ENCODE assay signal across 9 cellular contexts in genomic region chr3:32419766-32420137, GRCh38. TPM values are rescaled to one million over a fixed set of nuclear protein-coding genes. Genes with fewer than 3 reads are reported as not detected.
DNase-seq lines count a peak whose midpoint lies in the region; ATAC-seq, FAIRE-seq and TF ChIP-seq lines count a peak whose summit lies in the region.
"Had no signal": no experiment of that assay in that cellular context is flagged by ENCODE, and none has a peak within 500 bp of the region (broad histone marks: within the 10 kb centered on the region; RNA-seq: fewer than 3 reads in every experiment).

No MANE protein-coding gene starts in this region.

- TF ChIP-seq POLR2A in sigmoid colon (IDR thresholded peaks at IDR 0.05), result no peak

- H3K27me3 ChIP-seq in ectodermal cell (ENCODE audit: control insufficient read depth, insufficient read depth, low read length, poor library complexity, severe bottlenecking) (no peaks in the 10 kb centered on the region), sigmoid colon (no peaks in the 10 kb centered on the region)

- POLR2A ChIA-PET in OCI-LY7 (lab: Charles Lee), result interaction anchor here (0.6 to 7.1 kb wide), 6 partner anchors 10 to 80 kb away, joined by 3 to 88 read pairs (median 4); no protein-coding TSS in a partner anchor

- no TSS peak for BruUV-seq in OCI-LY7 (replicated peaks; lab: Mats Ljungman, UMichigan)

- no peaks in the 10 kb centered on the region for H3K9me2 ChIP-seq in OCI-LY7 (ENCODE audit: insufficient read depth, low read length)

- no peak for TF ChIP-seq EP300 in sigmoid colon (IDR thresholded peaks at IDR 0.05)

- 96 to 97% methylated on average over 2 of the region's 2 CpGs for WGBS in ectodermal cell, 2 experiments
- WGBS in sigmoid colon, 2 donors, result 69 to 91% methylated on average over 2 of the region's 2 CpGs

- CTCF ChIA-PET in OCI-LY7 (lab: Charles Lee; ENCODE audit: unreplicated experiment), result interaction anchor here (1.1 kb wide), 1 partner anchor 19 kb away, joined by 4 read pairs; no protein-coding TSS in a partner anchor

- peak overlapping the region; percentile 47 for H3K4me3 ChIP-seq in OCI-LY7 (ENCODE audit: low read depth, low read length, poor library complexity, severe bottlenecking)
- H3K4me3 ChIP-seq in ectodermal cell (ENCODE audit: insufficient read depth, low read depth, low read length), result no peak overlapping the region
- no peak overlapping the region for H3K4me3 ChIP-seq in sigmoid colon
- H3K4me3 ChIP-seq: prostate gland had no signal

- no peak for ATAC-seq in GM18909 (IDR thresholded peaks at IDR 0.05; ENCODE audit: poor library complexity, unreplicated experiment)

- FAIRE-seq in GM19239 (lab: Jason Lieb, UNC) (peak; percentile 67), D721Med (lab: Jason Lieb, UNC) (no peak)

- peaks cover 47% of the 10 kb centered on the region for H3K79me2 ChIP-seq in OCI-LY7 (ENCODE audit: insufficient read depth, low read depth, low read length)

- no peak for DNase-seq in GM19239 (ENCODE audit: insufficient read length, low spot score)
- no peak for DNase-seq in OCI-LY7 (ENCODE audit: low spot score)
- no peak for DNase-seq in sigmoid colon
- DNase-seq in SIG-M5 (lab: John Stamatoyannopoulos, UW), result no peak
- no peak for DNase-seq in D721Med (ENCODE audit: insufficient read length, low spot score)
- DNase-seq: NCI-H2171 had no signal

- peak overlapping the region; percentile 76 for H2AFZ ChIP-seq in OCI-LY7 (ENCODE audit: low read length)

- TF ChIP-seq CTCF in OCI-LY7 (conservative IDR thresholded peaks at IDR 0.05; ENCODE audit: low read length) (no peak), sigmoid colon (IDR thresholded peaks at IDR 0.05) (no peak), D721Med (IDR thresholded peaks at IDR 0.05; ENCODE audit: insufficient read depth, missing control alignments) (no peak)

- intact Hi-C loops in OCI-LY7 (cut with micrococcal nuclease; ENCODE audit: unreplicated experiment), result loop anchor here (5.0 kb wide), 1 partner anchor 628 kb away; no protein-coding TSS in a partner anchor
- intact Hi-C loops in sigmoid colon (cut with DNase I), result loop anchor here (10.0 kb wide), 2 partner anchors 45 to 155 kb away; partner anchors contain the start of gene DYNC1LI1

- H3K9me3 ChIP-seq in OCI-LY7 (ENCODE audit: low read length), result peaks cover 13% of the 10 kb centered on the region; the same call in 1 of the 2 replicates
- H3K9me3 ChIP-seq in ectodermal cell (ENCODE audit: control insufficient read depth, low read length), result peaks cover 4% of the 10 kb centered on the region
- no peaks in the 10 kb centered on the region for H3K9me3 ChIP-seq in sigmoid colon
- H3K9me3 ChIP-seq: prostate gland had no signal

- no peaks in the 10 kb centered on the region for H4K20me1 ChIP-seq in OCI-LY7 (ENCODE audit: insufficient read depth, low read length)

- H3K4me2 ChIP-seq in OCI-LY7 (ENCODE audit: low read length), result peak overlapping the region; percentile 73

- H3K36me3 ChIP-seq in OCI-LY7 (ENCODE audit: insufficient read depth, low read length), result no peaks in the 10 kb centered on the region
- no peaks in the 10 kb centered on the region for H3K36me3 ChIP-seq in ectodermal cell (ENCODE audit: control insufficient read depth, insufficient read depth, low read length)
- no peaks in the 10 kb centered on the region for H3K36me3 ChIP-seq in sigmoid colon
- H3K36me3 ChIP-seq: prostate gland had no signal

- H3K27ac ChIP-seq in OCI-LY7 (ENCODE audit: low read depth, low read length, poor library complexity, severe bottlenecking), result peak overlapping the region; percentile 90
- peak overlapping the region; percentile 78 for H3K27ac ChIP-seq in ectodermal cell (ENCODE audit: insufficient read depth, low read depth, low read length, poor library complexity, severe bottlenecking)
- peak overlapping the region in 3 of 4 donors; percentile 59 to 72 (median 67) for H3K27ac ChIP-seq in sigmoid colon

- peaks cover 78% of the 10 kb centered on the region for H3K4me1 ChIP-seq in OCI-LY7 (ENCODE audit: insufficient read depth, low read length, poor library complexity, severe bottlenecking)
- peaks cover 17% of the 10 kb centered on the region for H3K4me1 ChIP-seq in ectodermal cell (ENCODE audit: control insufficient read depth, insufficient read depth, low read length)
- peaks cover 0 to 25% (median 23%) of the 10 kb centered on the region in 4 donors for H3K4me1 ChIP-seq in sigmoid colon

RNA-seq across cellular contexts. Expression of gene CMTM7, which starts 28.1 kb away (rescaled TPM):
- total RNA-seq in OCI-LY7 (2014; rRNA removed; shearing (Covaris generic)), result 13.2 and 16.0 TPM in 2 replicates
- 19.0 TPM in 2 replicates for total RNA-seq in OCI-LY7 (2022)
- 22.4 TPM for polyA plus RNA-seq in ectodermal cell (2013, experiment 1 of 4)
- polyA plus RNA-seq in ectodermal cell (2013, experiment 2 of 4), result 23.4 TPM
- 25.2 TPM for polyA plus RNA-seq in ectodermal cell (2013, experiment 3 of 4)
- 28.2 TPM for polyA plus RNA-seq in ectodermal cell (2013, experiment 4 of 4)
- total RNA-seq in sigmoid colon, result 1 to 10 TPM; 7.1 to 9.9 (median 8.2) TPM
- 10 to 100 TPM in 1 of 3 donors, 1 to 10 TPM in 2; 3.6 to 13.3 (median 6.9) TPM for polyA plus RNA-seq in sigmoid colon
